Comparison of ENCODE assay signal across 20 cellular contexts in the genomic region with DNA sequence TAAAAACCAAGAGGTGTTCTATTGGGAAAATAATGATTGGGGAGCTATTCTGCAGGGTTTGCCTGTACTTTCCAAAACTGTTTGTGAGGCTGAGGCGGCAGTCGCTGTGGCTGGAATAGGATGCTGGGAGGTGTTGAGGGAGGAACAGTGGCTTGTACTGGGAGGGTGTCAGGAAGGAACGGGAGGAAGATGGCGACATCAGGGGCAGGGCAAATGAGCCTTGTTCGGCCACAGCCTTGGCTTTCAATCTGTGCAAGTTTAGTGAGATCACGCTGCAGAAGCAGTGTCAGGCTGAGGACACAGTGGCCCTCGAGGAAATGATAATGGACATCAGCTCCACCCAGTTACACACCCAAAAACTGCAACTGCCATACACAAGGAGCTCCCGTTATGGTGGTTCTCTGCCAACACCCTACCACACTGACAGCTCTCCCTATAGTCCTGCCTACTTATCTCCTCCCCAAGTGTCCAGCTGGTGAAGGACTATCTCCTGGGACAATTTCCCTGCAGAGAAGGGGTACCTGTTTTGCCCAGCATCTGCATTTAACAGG. TPM values are rescaled to one million over a fixed set of nuclear protein-coding genes. Genes with fewer than 3 reads are reported as not detected.
DNase-seq lines count a peak whose midpoint lies in the region; ATAC-seq, FAIRE-seq and TF ChIP-seq lines count a peak whose summit lies in the region.
"Had no signal": no experiment of that assay in that cellular context is flagged by ENCODE, and none has a peak within 500 bp of the region (broad histone marks: within the 10 kb centered on the region; RNA-seq: fewer than 3 reads in every experiment).

No MANE protein-coding gene starts in this region.

- H2BK120ac ChIP-seq in trophoblast cell (ENCODE audit: insufficient read depth, low read length, poor library complexity), result no peak overlapping the region

- H3K18ac ChIP-seq in trophoblast cell (ENCODE audit: low read length), result peak overlapping the region; percentile 68

- FAIRE-seq in kidney (lab: Jason Lieb, UNC), result no peak
- FAIRE-seq: urothelium cell line had no signal

- H2BK12ac ChIP-seq in trophoblast cell (ENCODE audit: low read length), result no peak overlapping the region

- H3K23ac ChIP-seq in trophoblast cell (ENCODE audit: low read length), result no peak overlapping the region

- DNase-seq in activated naive CD8-positive, alpha-beta T cell treated with anti-CD3 and anti-CD28 coated beads, Interleukin-2, amount 50 U/mL, for 24 hours, result no peak
- DNase-seq in T-cell, result no peak
- DNase-seq in dorsolateral prefrontal cortex, result no peak
- DNase-seq in trophoblast cell, result no peak
- no peak for DNase-seq in kidney
- DNase-seq in MV-4-11 (lab: John Stamatoyannopoulos, UW), result no peak
- DNase-seq: activated B cell treated with CpG ODN at 0.5 μM for 24 hours; activated CD8-positive, alpha-beta memory T cell treated with anti-CD3 and anti-CD28 coated beads, Interleukin-2, amount 10 ng/mL, durations not matched to agents 7 days and 5 days; activated gamma-delta T cell treated with Interleukin-2 at 50 U/mL for 16 hours; Caco-2; dermis blood vessel endothelial cell; EL; gastrocnemius medialis; HCEC 1CT; NCI-H2029 treated with DMSO at 0.1 percent for 48 hours had no signal

- H2AFZ ChIP-seq in trophoblast cell (ENCODE audit: insufficient read depth, low read length, poor library complexity), result no peak overlapping the region

- peak in 1 of 56 donors; percentile 22 for TF ChIP-seq CTCF in dorsolateral prefrontal cortex (IDR thresholded peaks at IDR 0.05 in 54 of 56, conservative IDR thresholded peaks at IDR 0.05 in 2 of 56; ENCODE audit: low read depth in 1 of 56, partially characterized antibody in 56 of 56)
- no peak for TF ChIP-seq CTCF in kidney (IDR thresholded peaks at IDR 0.05; ENCODE audit: borderline replicate concordance, extremely low read depth, insufficient read depth)

- H3K27me3 ChIP-seq in dorsolateral prefrontal cortex (no peaks in the 10 kb centered on the region), trophoblast cell (ENCODE audit: insufficient read depth, low read length) (no peaks in the 10 kb centered on the region)
- H3K27me3 ChIP-seq: gastrocnemius medialis, left lung had no signal

- H3K4me1 Mint-ChIP-seq in activated naive CD8-positive, alpha-beta T cell (ENCODE audit: low read depth), result peaks cover 81% of the 10 kb centered on the region
- H3K4me1 Mint-ChIP-seq in activated naive CD8-positive, alpha-beta T cell treated with anti-CD3 and anti-CD28 coated beads, Interleukin-2, amount 50 U/mL, for 24 hours, result peaks cover 60% of the 10 kb centered on the region
- H3K4me1 Mint-ChIP-seq in T-cell, result peaks cover 72 to 77% (median 76%) of the 10 kb centered on the region in 3 donors

- H3K9me3 ChIP-seq in trophoblast cell (ENCODE audit: insufficient read depth, low read depth, low read length), result no peaks in the 10 kb centered on the region
- no peaks in the 10 kb centered on the region for H3K9me3 ChIP-seq in kidney (ENCODE audit: control insufficient read depth in 1 of 2, low read length in 2 of 2)
- H3K9me3 ChIP-seq: Caco-2, gastrocnemius medialis, left lung had no signal

- H3K4me1 ChIP-seq in trophoblast cell (ENCODE audit: control insufficient read depth in 1 of 2, insufficient read depth in 2 of 2, low read length in 2 of 2), result no peaks in the 10 kb centered on the region
- H3K4me1 ChIP-seq in kidney (ENCODE audit: control insufficient read depth in 1 of 2, insufficient read depth in 1 of 2, low read depth in 1 of 2, low read length in 2 of 2), result no peaks in the 10 kb centered on the region

- H3K27me3 Mint-ChIP-seq in activated naive CD8-positive, alpha-beta T cell, result no peaks in the 10 kb centered on the region
- H3K27me3 Mint-ChIP-seq in activated naive CD8-positive, alpha-beta T cell treated with anti-CD3 and anti-CD28 coated beads, Interleukin-2, amount 50 U/mL, for 24 hours, result no peaks in the 10 kb centered on the region
- no peaks in the 10 kb centered on the region for H3K27me3 Mint-ChIP-seq in T-cell
- H3K27me3 Mint-ChIP-seq: activated B cell treated with CpG ODN at 0.5 μM for 24 hours; activated CD8-positive, alpha-beta memory T cell treated with anti-CD3 and anti-CD28 coated beads, Interleukin-2, amount 10 ng/mL, durations not matched to agents 7 days and 5 days had no signal

- CTCF ChIA-PET in T-cell (lab: Charles Lee), result interaction anchor here in 1 of 2 donors (0.8 kb wide), 1 partner anchor 24 kb away, joined by 4 read pairs; no protein-coding TSS in a partner anchor

- H3K4me3 ChIP-seq in dorsolateral prefrontal cortex (peak overlapping the region in 18 of 59 donors; percentile 2 to 41 (median 16)), trophoblast cell (ENCODE audit: low read depth, low read length) (no peak overlapping the region), kidney (ENCODE audit: low read length in 2 of 2) (no peak overlapping the region)
- H3K4me3 ChIP-seq: gastrocnemius medialis, left lung had no signal

- POLR2A ChIA-PET in T-cell (lab: Charles Lee), result no interaction called here

- no peak overlapping the region for H3K4me3 Mint-ChIP-seq in activated naive CD8-positive, alpha-beta T cell
- no peak overlapping the region for H3K4me3 Mint-ChIP-seq in activated naive CD8-positive, alpha-beta T cell treated with anti-CD3 and anti-CD28 coated beads, Interleukin-2, amount 50 U/mL, for 24 hours
- no peak overlapping the region for H3K4me3 Mint-ChIP-seq in T-cell
- H3K4me3 Mint-ChIP-seq: activated B cell treated with CpG ODN at 0.5 μM for 24 hours; activated CD8-positive, alpha-beta memory T cell treated with anti-CD3 and anti-CD28 coated beads, Interleukin-2, amount 10 ng/mL, durations not matched to agents 7 days and 5 days had no signal

- H3K9me3 Mint-ChIP-seq in activated naive CD8-positive, alpha-beta T cell (ENCODE audit: low read depth), result no peaks in the 10 kb centered on the region
- H3K9me3 Mint-ChIP-seq in activated naive CD8-positive, alpha-beta T cell treated with anti-CD3 and anti-CD28 coated beads, Interleukin-2, amount 50 U/mL, for 24 hours, result no peaks in the 10 kb centered on the region
- H3K9me3 Mint-ChIP-seq in T-cell, result no peaks in the 10 kb centered on the region
- H3K9me3 Mint-ChIP-seq: activated B cell treated with CpG ODN at 0.5 μM for 24 hours had no signal

- peak overlapping the region; percentile 29 for H3K4ac ChIP-seq in trophoblast cell (ENCODE audit: low read depth, low read length)

- ATAC-seq in activated naive CD8-positive, alpha-beta T cell treated with anti-CD3 and anti-CD28 coated beads, Interleukin-2, amount 50 U/mL, for 24 hours, result no peak
- ATAC-seq in T-cell (replicated peaks in 1 of 4) (no peak), HG03520 (IDR thresholded peaks at IDR 0.05; ENCODE audit: unreplicated experiment) (no peak)
- ATAC-seq: activated CD8-positive, alpha-beta memory T cell treated with anti-CD3 and anti-CD28 coated beads, Interleukin-2, amount 10 ng/mL, durations not matched to agents 7 days and 5 days; gastrocnemius medialis; left lung had no signal

- no peak overlapping the region for H2AK5ac ChIP-seq in trophoblast cell (ENCODE audit: low read length)

- H3K14ac ChIP-seq in trophoblast cell (ENCODE audit: low read length), result no peak overlapping the region

- H3K4me2 ChIP-seq in trophoblast cell (ENCODE audit: low read length), result no peak overlapping the region

- H3K27ac Mint-ChIP-seq in activated naive CD8-positive, alpha-beta T cell, result peak overlapping the region; percentile 87
- H3K27ac Mint-ChIP-seq in activated naive CD8-positive, alpha-beta T cell treated with anti-CD3 and anti-CD28 coated beads, Interleukin-2, amount 50 U/mL, for 24 hours, result no peak overlapping the region
- peak overlapping the region; percentile 71 to 80 for H3K27ac Mint-ChIP-seq in T-cell
- H3K27ac Mint-ChIP-seq: activated B cell treated with CpG ODN at 0.5 μM for 24 hours had no signal

- intact Hi-C loops in dorsolateral prefrontal cortex (cut with DNase I) (loop anchor here (2.0 kb wide), 1 partner anchor 27 kb away; a partner anchor contains a TSS), kidney (cut with DNase I) (no loop called here)

- H3K36me3 ChIP-seq in trophoblast cell (ENCODE audit: control insufficient read depth in 1 of 2, insufficient read depth in 2 of 2, low read length in 2 of 2) (peaks cover 10 to 14% of the 10 kb centered on the region in 2 experiments), kidney (ENCODE audit: control insufficient read depth in 1 of 2, insufficient read depth in 2 of 2, low read length in 2 of 2) (no peaks in the 10 kb centered on the region)
- H3K36me3 ChIP-seq: gastrocnemius medialis had no signal

- H3K9ac ChIP-seq in trophoblast cell (ENCODE audit: low read length) (no peak overlapping the region), kidney (ENCODE audit: low read length in 2 of 2) (no peak overlapping the region)

- H3K36me3 Mint-ChIP-seq in activated naive CD8-positive, alpha-beta T cell, result no peaks in the 10 kb centered on the region
- H3K36me3 Mint-ChIP-seq in activated naive CD8-positive, alpha-beta T cell treated with anti-CD3 and anti-CD28 coated beads, Interleukin-2, amount 50 U/mL, for 24 hours (ENCODE audit: low read depth), result peaks cover 24% of the 10 kb centered on the region
- H3K36me3 Mint-ChIP-seq in T-cell, result peaks cover 17% of the 10 kb centered on the region

- H3K27ac ChIP-seq in dorsolateral prefrontal cortex (peak overlapping the region in 57 of 59 donors; percentile 22 to 98 (median 89)), trophoblast cell (ENCODE audit: low read depth, low read length) (no peak overlapping the region), kidney (ENCODE audit: low read depth in 2 of 2, low read length in 2 of 2) (no peak overlapping the region)
- H3K27ac ChIP-seq: gastrocnemius medialis, HL-60, left lung had no signal

- H3K79me1 ChIP-seq in trophoblast cell (ENCODE audit: low read length), result no peaks in the 10 kb centered on the region

- no peak overlapping the region for H2BK5ac ChIP-seq in trophoblast cell (ENCODE audit: low read depth, low read length, poor library complexity)

- WGBS in trophoblast cell (ENCODE audit: extremely low coverage, insufficient coverage, insufficient read length), result no CpG with 5 or more reads among the region's 8 CpGs

- H4K8ac ChIP-seq in trophoblast cell (ENCODE audit: low read depth, low read length), result no peak overlapping the region

- no peak overlapping the region for H4K91ac ChIP-seq in trophoblast cell (ENCODE audit: low read depth, low read length)

- H3K79me2 ChIP-seq in trophoblast cell (ENCODE audit: control insufficient read depth, insufficient read depth, low read length, poor library complexity), result peaks cover 2% of the 10 kb centered on the region

- no peak overlapping the region for H4K12ac ChIP-seq in trophoblast cell (ENCODE audit: low read depth, low read length)

RNA-seq across cellular contexts. Expression of a gene that starts 27.3 kb away (rescaled TPM):
- total RNA-seq in T-cell (100 to 1,000 TPM in 4 of 5 donors, 10 to 100 TPM in 1; 99.8 to 122 (median 107) TPM), dorsolateral prefrontal cortex (100 to 1,000 TPM in 44 of 120 experiments, 10 to 100 TPM in 76; 68.8 to 125 (median 95.8) TPM), kidney (32.4 TPM)
- 111 and 119 TPM in 2 replicates for polyA plus RNA-seq in trophoblast cell (2013)
- polyA plus RNA-seq in kidney (ENCODE audit: insufficient read depth, low read depth, low replicate concordance), result 4.6 TPM

Comparison
In these comparisons a context has a peak if more than half of its experiments do, and no peak if none do; other contexts are left out.
1. H3K27ac ChIP-seq: peak in dorsolateral prefrontal cortex (57 of 59); none in trophoblast cell (single experiment) and kidney (0 of 2).